In genomic region chr1:23344111-23344986, GRCh38 we compare ENCODE assay signal across 1 cellular context.
A peak's percentile ranks its signal among the peaks of the same experiment; 100 is the strongest.
TF ChIP-seq lines count a peak whose summit lies in the region.

HNRNPR (minus strand) TSS chr1:23344284; CDS start chr1:23341008, 3,276 bp downstream.

TF ChIP-seq in WTC11, 78 proteins besides CTCF, POLR2A, EP300 and RAD21 (continued from another document):
- TF ChIP-seq ZNF281 (CRISPR knock-in tag; IDR thresholded peaks at IDR 0.05) (no peak; the same call in 1 of the 2 replicates), ZNF671 (CRISPR knock-in tag; IDR thresholded peaks at IDR 0.05) (no peak), NR1H2 (CRISPR knock-in tag; IDR thresholded peaks at IDR 0.05) (no peak), CDX4 (CRISPR knock-in tag; IDR thresholded peaks at IDR 0.05; ENCODE audit: borderline replicate concordance) (no peak), GRHL2 (CRISPR knock-in tag; IDR thresholded peaks at IDR 0.05; ENCODE audit: insufficient replicate concordance, severe bottlenecking) (no peak), TEAD1 (CRISPR knock-in tag; IDR thresholded peaks at IDR 0.05) (0 out of 2 replicates have a peak, but pooled peaks have one; percentile 37), ZNF317 (CRISPR knock-in tag; IDR thresholded peaks at IDR 0.05; ENCODE audit: borderline replicate concordance, low read depth) (no peak), ETV6 (CRISPR knock-in tag; IDR thresholded peaks at IDR 0.05) (peak; percentile 30), ELF4 (CRISPR knock-in tag; IDR thresholded peaks at IDR 0.05; ENCODE audit: low read depth) (no peak), IRF1 (CRISPR knock-in tag; IDR thresholded peaks at IDR 0.05) (0 out of 2 replicates have a peak, but pooled peaks have one; percentile 42), MYBL2 (CRISPR knock-in tag; IDR thresholded peaks at IDR 0.05) (peak; percentile 75), ZSCAN18 (CRISPR knock-in tag; IDR thresholded peaks at IDR 0.05) (no peak), NFYB (CRISPR knock-in tag; conservative IDR thresholded peaks at IDR 0.05; ENCODE audit: low read depth) (peak; percentile 90), NR2C2 (CRISPR knock-in tag; IDR thresholded peaks at IDR 0.05) (no peak), PRDM15 (CRISPR knock-in tag; IDR thresholded peaks at IDR 0.05) (no peak), ATF3 (CRISPR knock-in tag; conservative IDR thresholded peaks at IDR 0.05) (no peak), ZNF219 (CRISPR knock-in tag; IDR thresholded peaks at IDR 0.05; ENCODE audit: borderline replicate concordance) (no peak), NR3C1 (CRISPR knock-in tag; conservative IDR thresholded peaks at IDR 0.05; ENCODE audit: low read depth) (no peak), ARID4B (CRISPR knock-in tag; IDR thresholded peaks at IDR 0.05; ENCODE audit: borderline replicate concordance) (peak; percentile 25; the same call in 1 of the 2 replicates), NFATC4 (CRISPR knock-in tag; IDR thresholded peaks at IDR 0.05) (no peak), NFE2L1 (CRISPR knock-in tag; IDR thresholded peaks at IDR 0.05) (peak; percentile 68; the same call in 1 of the 2 replicates), GABPB1 (CRISPR knock-in tag; IDR thresholded peaks at IDR 0.05) (peak; percentile 9; the same call in 1 of the 2 replicates), PREB (CRISPR knock-in tag; IDR thresholded peaks at IDR 0.05; ENCODE audit: borderline replicate concordance) (no peak), ZNF138 (CRISPR knock-in tag; conservative IDR thresholded peaks at IDR 0.05) (no peak), TEAD4 (CRISPR knock-in tag; IDR thresholded peaks at IDR 0.05) (peak; percentile 4; the same call in 1 of the 2 replicates), PRRX2 (CRISPR knock-in tag; IDR thresholded peaks at IDR 0.05) (no peak), JAZF1 (CRISPR knock-in tag; IDR thresholded peaks at IDR 0.05) (no peak), AR (CRISPR knock-in tag; IDR thresholded peaks at IDR 0.05) (no peak)
